1 cellular context compared by ENCODE assay signal in genomic region chr5:1503301-1504243, GRCh38.
TF ChIP-seq lines count a peak whose summit lies in the region.

No MANE protein-coding gene starts in this region.

TF ChIP-seq in HepG2, 621 proteins besides CTCF, POLR2A, EP300 and RAD21 (continued from another document):
- TF ChIP-seq ZNF597 (CRISPR knock-in tag; IDR thresholded peaks at IDR 0.05) = no peak
